ENCODE assay signal across 33 cellular contexts in the genomic region with DNA sequence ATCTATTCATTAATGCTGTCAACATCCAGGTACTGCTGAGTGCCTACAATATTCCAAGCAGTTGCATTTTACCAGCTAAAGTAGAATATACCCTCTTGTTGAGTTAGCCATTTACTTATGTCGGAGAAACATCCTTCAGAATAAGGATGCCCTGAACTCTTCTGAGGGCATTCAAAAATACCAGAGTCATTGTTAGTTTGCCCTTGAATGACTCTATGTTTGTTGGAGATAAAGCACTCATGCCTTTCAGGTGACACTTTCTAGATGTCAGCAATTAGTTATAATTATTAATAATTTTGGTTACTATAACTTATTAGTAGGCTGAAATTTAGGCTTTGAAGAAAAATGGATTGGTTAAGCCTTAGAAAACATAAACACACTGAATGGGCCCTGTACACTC.
"Had no signal": no experiment of that assay in that cellular context is flagged by ENCODE, and none has a peak within 500 bp of the region (broad histone marks: within the 10 kb centered on the region; RNA-seq: fewer than 3 reads in every experiment).

No MANE protein-coding gene starts in this region.

- ATAC-seq: activated CD8-positive, alpha-beta T cell treated with anti-CD3 and anti-CD28 coated beads for 36 hours; activated naive CD4-positive, alpha-beta T cell treated with anti-CD3 and anti-CD28 coated beads, Interleukin-2, amount 50 U/mL, for 72 hours; activated T-cell treated with anti-CD3 and anti-CD28 coated beads, Interleukin-2, amount 50 U/mL, for 4 hours; activated T-cell treated with anti-CD3 and anti-CD28 coated beads, Interleukin-2, amount 50 U/mL, for 72 hours; activated T-helper 17 cell treated with anti-CD3 and anti-CD28 coated beads, Interleukin-2, amount 50 U/mL, for 72 hours; body of pancreas had no signal

- H3K27me3 ChIP-seq: adrenal gland, body of pancreas, brain microvascular endothelial cell, breast epithelium had no signal

- H3K9me3 ChIP-seq: adrenal gland, body of pancreas, breast epithelium had no signal

- H3K36me3 ChIP-seq: adrenal gland, brain microvascular endothelial cell, breast epithelium had no signal

- H3K4me1 ChIP-seq: body of pancreas, breast epithelium had no signal

- H3K27ac ChIP-seq: adrenal gland, body of pancreas, brain microvascular endothelial cell, breast epithelium, VCaP had no signal

- FAIRE-seq: astrocyte, TTC549 had no signal

- DNase-seq: activated B cell treated with CpG ODN at 0.5 μM for 24 hours; activated CD4-positive, alpha-beta memory T cell treated with anti-CD3 and anti-CD28 coated beads for 36 hours; activated CD4-positive, alpha-beta T cell treated with anti-CD3 and anti-CD28 coated beads for 4 hours; activated CD4-positive, alpha-beta T cell treated with anti-CD3 and anti-CD28 coated beads, Interleukin-2, amount 10 ng/mL, durations not matched to agents 24 days and 14 days; activated CD4-positive, alpha-beta T cell treated with anti-CD3 and anti-CD28 coated beads, Interleukin-2, amount 50 U/mL, for 1 hour; activated CD4-positive, alpha-beta T cell treated with anti-CD3 and anti-CD28 coated beads, Interleukin-2, amount 50 U/mL, for 4 hours; activated CD4-positive, CD25-positive, alpha-beta regulatory T cell treated with anti-CD3 and anti-CD28 coated beads, Interleukin-2, amount 50 U/mL, for 72 hours; activated CD8-positive, alpha-beta memory T cell treated with anti-CD3 and anti-CD28 coated beads, Interleukin-2, amount 50 U/mL, for 4 hours; activated CD8-positive, alpha-beta T cell treated with anti-CD3 and anti-CD28 coated beads for 36 hours; activated effector memory CD4-positive, alpha-beta T cell treated with anti-CD3 and anti-CD28 coated beads, Interleukin-2, amount 50 U/mL, for 16 hours; activated gamma-delta T cell treated with Interleukin-2 at 50 U/mL for 16 hours; activated naive CD4-positive, alpha-beta T cell; activated naive CD4-positive, alpha-beta T cell treated with anti-CD3 and anti-CD28 coated beads for 36 hours; activated naive CD4-positive, alpha-beta T cell treated with anti-CD3 and anti-CD28 coated beads, Interleukin-2, amount 50 U/mL, for 16 hours; activated naive CD8-positive, alpha-beta T cell treated with anti-CD3 and anti-CD28 coated beads for 36 hours; activated T-cell treated with anti-CD3 and anti-CD28 coated beads for 4 hours; activated T-cell treated with anti-CD3 and anti-CD28 coated beads, Interleukin-2, amount 50 U/mL, for 1 hour; activated T-cell treated with anti-CD3 and anti-CD28 coated beads, Interleukin-2, amount 50 U/mL, for 4 hours; activated T-cell treated with anti-CD3 and anti-CD28 coated beads, Interleukin-2, amount 50 U/mL, for 72 hours; adrenal gland; amniotic stem cell; aorta; body of pancreas; brain microvascular endothelial cell; central memory CD4-positive, alpha-beta T cell; T-helper 2 cell; T-helper 9 cell had no signal

- H3K4me3 ChIP-seq: adrenal gland, body of pancreas, breast epithelium had no signal
